In genomic region chr3:114213262-114213668, GRCh38 we compare ENCODE assay signal across 9 cellular contexts. TPM values are rescaled to one million over a fixed set of nuclear protein-coding genes. Genes with fewer than 3 reads are reported as not detected.
DNase-seq lines count a peak whose midpoint lies in the region; ATAC-seq and TF ChIP-seq lines count a peak whose summit lies in the region.
"Had no signal": no experiment of that assay in that cellular context is flagged by ENCODE, and none has a peak within 500 bp of the region (broad histone marks: within the 10 kb centered on the region; RNA-seq: fewer than 3 reads in every experiment).

No MANE protein-coding gene starts in this region.

- peak overlapping the region; percentile 46 for H3K4me3 ChIP-seq in coronary artery

- no peaks in the 10 kb centered on the region for H3K27me3 Mint-ChIP-seq in natural killer cell (ENCODE audit: low read depth in 2 of 2)
- no peaks in the 10 kb centered on the region for H3K27me3 Mint-ChIP-seq in natural killer cell treated with Interleukin-12 subunit alpha and Interleukin-12 subunit beta and Interleukin-15 and Interleukin-18, amount 100 ng/mL, for 72 hours

- TF ChIP-seq CTCF in natural killer cell (IDR thresholded peaks at IDR 0.05) (peak; percentile 12), coronary artery (IDR thresholded peaks at IDR 0.05) (no peak)

- H3K4me3 Mint-ChIP-seq in natural killer cell, result no peak overlapping the region
- no peak overlapping the region for H3K4me3 Mint-ChIP-seq in natural killer cell treated with Interleukin-12 subunit alpha and Interleukin-12 subunit beta and Interleukin-15 and Interleukin-18, amount 100 ng/mL, for 72 hours

- H3K4me1 Mint-ChIP-seq in natural killer cell, result no peaks in the 10 kb centered on the region
- H3K4me1 Mint-ChIP-seq in natural killer cell treated with Interleukin-12 subunit alpha and Interleukin-12 subunit beta and Interleukin-15 and Interleukin-18, amount 100 ng/mL, for 72 hours (ENCODE audit: low read depth in 2 of 2), result peaks cover 0 to 7% of the 10 kb centered on the region in 2 donors

- H3K9me3 Mint-ChIP-seq in natural killer cell, result no peaks in the 10 kb centered on the region
- H3K9me3 Mint-ChIP-seq in natural killer cell treated with Interleukin-12 subunit alpha and Interleukin-12 subunit beta and Interleukin-15 and Interleukin-18, amount 100 ng/mL, for 72 hours, result no peaks in the 10 kb centered on the region

- H3K36me3 Mint-ChIP-seq in natural killer cell, result no peaks in the 10 kb centered on the region
- peaks cover 4% of the 10 kb centered on the region for H3K36me3 Mint-ChIP-seq in natural killer cell treated with Interleukin-12 subunit alpha and Interleukin-12 subunit beta and Interleukin-15 and Interleukin-18, amount 100 ng/mL, for 72 hours

- intact Hi-C loops in natural killer cell (cut with micrococcal nuclease), result loop anchor here (1.0 to 10.0 kb wide), 5 partner anchors 10 to 602 kb away; partner anchors contain the start of genes CCDC191 and QTRT2

- no peak overlapping the region for H3K27ac ChIP-seq in coronary artery

- peak in 2 of 3 donors; percentile 43 to 71 for ATAC-seq in natural killer cell
- ATAC-seq in natural killer cell treated with Interleukin-12 subunit alpha and Interleukin-12 subunit beta and Interleukin-15 and Interleukin-18, amount 100 ng/mL, for 72 hours, result no peak
- ATAC-seq in HG03135 (IDR thresholded peaks at IDR 0.05; ENCODE audit: unreplicated experiment), result peak; percentile 8

- no peak overlapping the region for H3K27ac Mint-ChIP-seq in natural killer cell
- no peak overlapping the region for H3K27ac Mint-ChIP-seq in natural killer cell treated with Interleukin-12 subunit alpha and Interleukin-12 subunit beta and Interleukin-15 and Interleukin-18, amount 100 ng/mL, for 72 hours

- DNase-seq in natural killer cell, result peak; percentile 44
- no peak for DNase-seq in natural killer cell treated with Interleukin-12 subunit alpha and Interleukin-12 subunit beta and Interleukin-15 and Interleukin-18, amount 100 ng/mL, for 72 hours (ENCODE audit: low spot score)
- no peak for DNase-seq in coronary artery (ENCODE audit: low spot score)
- DNase-seq in NCI-H748 treated with DMSO at 0.1 percent for 48 hours (lab: John Stamatoyannopoulos, UW), result no peak
- DNase-seq in HPDE6-E6E7 (ENCODE audit: extremely low spot score), result no peak
- DNase-seq in T-helper 9 cell, result no peak
- no peak for DNase-seq in NCI-H345 (lab: John Stamatoyannopoulos, UW)
- DNase-seq: Caco-2 had no signal

RNA-seq across cellular contexts. Expression of gene ZNF80, which starts 24.1 kb away (rescaled TPM):
- 1 to 10 TPM in 2 of 3 donors, under 1 TPM in 1; 0.48 to 2.3 (median 2.1) TPM for total RNA-seq in natural killer cell
- under 1 TPM in 1 of 2 donors, not detected in 1; 0.40 TPM for total RNA-seq in natural killer cell treated with Interleukin-12 subunit alpha and Interleukin-12 subunit beta and Interleukin-15 and Interleukin-18, amount 100 ng/mL, for 72 hours
- total RNA-seq: Caco-2 had no signal

RNA-seq across cellular contexts. Expression of gene DRD3, which starts 34.4 kb away (rescaled TPM):
- not detected for total RNA-seq in natural killer cell
- total RNA-seq in natural killer cell treated with Interleukin-12 subunit alpha and Interleukin-12 subunit beta and Interleukin-15 and Interleukin-18, amount 100 ng/mL, for 72 hours, result not detected
- total RNA-seq: Caco-2 had no signal

Comparison
In these comparisons a context has a peak if more than half of its experiments do, and no peak if none do; other contexts are left out.
1. ATAC-seq: peak in natural killer cell (2 of 3) and HG03135 (single experiment); none in natural killer cell treated with Interleukin-12 subunit alpha and Interleukin-12 subunit beta and Interleukin-15 and Interleukin-18, amount 100 ng/mL, for 72 hours (0 of 2).